ENCODE assay signal across 14 cellular contexts in the genomic region with DNA sequence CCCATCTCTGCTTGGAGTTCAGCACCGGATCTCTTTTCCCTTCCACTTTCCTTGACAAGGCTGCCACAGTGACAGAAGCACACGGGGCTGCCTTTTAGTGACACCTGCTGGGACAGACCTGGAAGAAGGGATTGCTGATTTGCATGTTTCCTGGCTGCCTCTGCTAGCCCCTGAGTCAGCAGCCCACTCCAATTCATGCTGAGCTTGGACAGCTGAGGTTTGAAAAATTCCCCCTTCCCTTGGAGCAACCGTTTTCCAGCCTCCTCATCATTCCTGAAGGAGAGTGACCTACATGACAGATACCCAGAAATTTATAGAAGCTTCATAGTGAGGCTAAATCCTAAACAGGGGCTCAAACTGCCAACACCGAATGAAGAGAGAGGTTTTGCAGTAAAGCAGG. TPM values are rescaled to one million over a fixed set of nuclear protein-coding genes. Genes with fewer than 3 reads are reported as not detected.
A peak's percentile ranks its signal among the peaks of the same experiment; 100 is the strongest.
DNase-seq lines count a peak whose midpoint lies in the region; ATAC-seq and TF ChIP-seq lines count a peak whose summit lies in the region.
"Had no signal": no experiment of that assay in that cellular context is flagged by ENCODE, and none has a peak within 500 bp of the region (broad histone marks: within the 10 kb centered on the region; RNA-seq: fewer than 3 reads in every experiment).

No MANE protein-coding gene starts in this region.

- ATAC-seq in RWPE2 (ENCODE audit: low read depth) (no peak), left colon (peak; percentile 36)
- ATAC-seq: activated naive CD4-positive, alpha-beta T cell treated with anti-CD3 and anti-CD28 coated beads, Interleukin-2, amount 50 U/mL, for 72 hours had no signal

- peaks cover 8% of the 10 kb centered on the region for H3K4me1 Mint-ChIP-seq in nephron progenitor cell

- H3K36me3 ChIP-seq in RWPE2 (ENCODE audit: low read depth) (no peaks in the 10 kb centered on the region), testis (ENCODE audit: low read depth, missing control alignments) (no peaks in the 10 kb centered on the region)

- WGBS in testis, 2 donors = 7 to 17% methylated on average over 4 of the region's 4 CpGs

- no peak overlapping the region for H3K27ac Mint-ChIP-seq in nephron progenitor cell

- no peaks in the 10 kb centered on the region for H3K27me3 ChIP-seq in RWPE2 (ENCODE audit: insufficient read depth, poor library complexity, severe bottlenecking)
- H3K27me3 ChIP-seq in testis = no peaks in the 10 kb centered on the region

- H3K4me1 ChIP-seq in RWPE2 (ENCODE audit: insufficient read depth, poor library complexity, severe bottlenecking) = peaks cover 7% of the 10 kb centered on the region
- no peaks in the 10 kb centered on the region for H3K4me1 ChIP-seq in testis

- H3K4me3 ChIP-seq in RWPE2 (ENCODE audit: severe bottlenecking) = no peak overlapping the region
- no peak overlapping the region for H3K4me3 ChIP-seq in testis

- no peak overlapping the region for H3K4me3 Mint-ChIP-seq in nephron progenitor cell

- intact Hi-C loops in left colon (cut with DNase I, micrococcal nuclease) = no loop called here
- intact Hi-C loops in posterior vena cava (cut with DNase I) = no loop called here
- intact Hi-C loops in testis (cut with DNase I; ENCODE audit: low total_unique reads) = no loop called here

- H3K27ac ChIP-seq in RWPE2 (ENCODE audit: poor library complexity, severe bottlenecking) (no peak overlapping the region), testis (no peak overlapping the region)
- H3K27ac ChIP-seq: RWPE1 had no signal

- H3K27me3 Mint-ChIP-seq in nephron progenitor cell (ENCODE audit: low read depth, poor library complexity) = peaks cover 3% of the 10 kb centered on the region

- peaks cover 19% of the 10 kb centered on the region for H3K9me3 Mint-ChIP-seq in nephron progenitor cell

- TF ChIP-seq CTCF in RWPE2 (IDR thresholded peaks at IDR 0.05; ENCODE audit: poor library complexity, severe bottlenecking) = peak; percentile 25
- TF ChIP-seq CTCF in nephron progenitor cell (IDR thresholded peaks at IDR 0.05) = no peak
- TF ChIP-seq CTCF in testis (IDR thresholded peaks at IDR 0.05) = no peak

- peaks cover 4% of the 10 kb centered on the region for H3K36me3 Mint-ChIP-seq in nephron progenitor cell (ENCODE audit: low read depth)

- no peaks in the 10 kb centered on the region for H3K9me3 ChIP-seq in RWPE2 (ENCODE audit: severe bottlenecking)
- H3K9me3 ChIP-seq in testis = no peaks in the 10 kb centered on the region

- TF ChIP-seq POLR2A in testis (IDR thresholded peaks at IDR 0.05) = no peak

- DNase-seq in DMS53 (lab: John Stamatoyannopoulos, UW) (peak; percentile 78), HT1080 (ENCODE audit: low read depth) (peak; percentile 41), RWPE2 (ENCODE audit: low spot score) (no peak), left colon (no peak), nephron progenitor cell (no peak), posterior vena cava (ENCODE audit: low spot score) (no peak), testis (no peak)
- no peak for DNase-seq in activated T-cell treated with anti-CD3 and anti-CD28 coated beads, Interleukin-2, amount 50 U/mL, for 48 hours
- DNase-seq: activated CD4-positive, alpha-beta T cell treated with anti-CD3 and anti-CD28 coated beads for 48 hours; DND-41; effector CD4-positive, alpha-beta T cell; KBM-7 had no signal

RNA-seq across cellular contexts. Expression of a gene that starts 18.8 kb away (rescaled TPM):
- total RNA-seq in HT1080 (2014; rRNA removed; shearing (Covaris generic)) = 20.6 and 23.6 TPM in 2 replicates
- 28.6 and 42.2 TPM in 2 replicates for polyA plus RNA-seq in HT1080 (2015; cell fraction: cytosol; rRNA removed)
- 85.1 and 93.1 TPM in 2 replicates for polyA plus RNA-seq in HT1080 (2015; cell fraction: nucleus; rRNA removed)
- total RNA-seq in left colon (10 to 100 TPM; 48.5 to 63.2 TPM), posterior vena cava (10 to 100 TPM; 52.7 to 54.9 TPM), testis (100 to 1,000 TPM in 1 of 2 donors, 10 to 100 TPM in 1; 99.1 to 106 TPM)
- polyA plus RNA-seq in testis (ENCODE audit: insufficient read depth, low read depth, low replicate concordance) = 117 TPM

Comparison
In these comparisons a context has a peak if more than half of its experiments do, and no peak if none do; other contexts are left out.
1. DNase-seq: peak in DMS53 (single experiment) and HT1080 (single experiment); none in RWPE2 (single experiment), left colon (0 of 2), nephron progenitor cell (single experiment), posterior vena cava (single experiment), activated T-cell treated with anti-CD3 and anti-CD28 coated beads, Interleukin-2, amount 50 U/mL, for 48 hours (0 of 2) and testis (single experiment).